Comparison of ENCODE assay signal across 8 cellular contexts in genomic region chr9:128829477-128830251, GRCh38.
DNase-seq lines count a peak whose midpoint lies in the region; ATAC-seq and TF ChIP-seq lines count a peak whose summit lies in the region.

A gene with protein sequence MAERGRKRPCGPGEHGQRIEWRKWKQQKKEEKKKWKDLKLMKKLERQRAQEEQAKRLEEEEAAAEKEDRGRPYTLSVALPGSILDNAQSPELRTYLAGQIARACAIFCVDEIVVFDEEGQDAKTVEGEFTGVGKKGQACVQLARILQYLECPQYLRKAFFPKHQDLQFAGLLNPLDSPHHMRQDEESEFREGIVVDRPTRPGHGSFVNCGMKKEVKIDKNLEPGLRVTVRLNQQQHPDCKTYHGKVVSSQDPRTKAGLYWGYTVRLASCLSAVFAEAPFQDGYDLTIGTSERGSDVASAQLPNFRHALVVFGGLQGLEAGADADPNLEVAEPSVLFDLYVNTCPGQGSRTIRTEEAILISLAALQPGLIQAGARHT (minus strand): TSS chr9:128829794. CDS start chr9:128829780, 14 bp downstream.

- peak; percentile 86 for DNase-seq in NCI-H2107 treated with DMSO at 0.1 percent for 48 hours (lab: John Stamatoyannopoulos, UW; ENCODE audit: unreplicated experiment)
- peak; percentile 93 for DNase-seq in UCSD-AML1 (lab: John Stamatoyannopoulos, UW; ENCODE audit: unreplicated experiment)
- DNase-seq in brain microvascular endothelial cell = peak; percentile 85
- peak; percentile 90 for DNase-seq in iPS DF 6.9 (ENCODE audit: low read depth, low spot score)
- DNase-seq in skeletal muscle cell (ENCODE audit: low read depth) = peak; percentile 63

- H3K27ac ChIP-seq in 22Rv1 = peak within 1 kb of the TSS; percentile 96
- peak within 1 kb of the TSS; percentile 25 for H3K27ac ChIP-seq in brain microvascular endothelial cell
- no peak within 1 kb of the TSS for H3K27ac ChIP-seq in iPS DF 6.9 (ENCODE audit: low read length)

- H3K36me3 ChIP-seq in brain microvascular endothelial cell (replicated peaks) = peaks cover 26% of the 10 kb centered on the region
- peaks cover 25% of the 10 kb centered on the region for H3K36me3 ChIP-seq in iPS DF 6.9 (ENCODE audit: control insufficient read depth, insufficient read depth, low read length)

- H3K4me3 ChIP-seq in brain microvascular endothelial cell (ENCODE audit: low read depth, low read length) (peak within 1 kb of the TSS; percentile 87), iPS DF 6.9 (ENCODE audit: low read length) (peak within 1 kb of the TSS; percentile 86), skeletal muscle cell (ENCODE audit: low read depth, low read length) (peak within 1 kb of the TSS; percentile 79)

- ATAC-seq in GM18520 (IDR thresholded peaks at IDR 0.05; ENCODE audit: unreplicated experiment) (peak; percentile 98), HG03064 (IDR thresholded peaks at IDR 0.05; ENCODE audit: low read depth, unreplicated experiment) (peak; percentile 84)

- H3K27me3 ChIP-seq in brain microvascular endothelial cell (replicated peaks) = no peaks in the 10 kb centered on the region
- no peaks in the 10 kb centered on the region for H3K27me3 ChIP-seq in iPS DF 6.9 (ENCODE audit: control insufficient read depth, insufficient read depth, low read length)

- in situ Hi-C loops in brain microvascular endothelial cell (cut with HindIII; ENCODE audit: low pct_ligation_motif_present, low sequenced_read_pairs) = no loop called here

- WGBS in iPS DF 6.9 (ENCODE audit: insufficient coverage, insufficient read length) = no CpG with 5 or more reads among the region's 56 CpGs

- H3K9me3 ChIP-seq in iPS DF 6.9 (ENCODE audit: control insufficient read depth, insufficient read depth, low read length) = no peaks in the 10 kb centered on the region

- H3K4me1 ChIP-seq in iPS DF 6.9 (ENCODE audit: control insufficient read depth, insufficient read depth, low read length) = no peaks in the 10 kb centered on the region; the same call in 1 of the 2 replicates

- no peak for TF ChIP-seq CTCF in 22Rv1 (IDR thresholded peaks at IDR 0.05)
- no peak for TF ChIP-seq CTCF in brain microvascular endothelial cell (IDR thresholded peaks at IDR 0.05; ENCODE audit: low read depth, low read length, missing control alignments)
